In the genomic region with DNA sequence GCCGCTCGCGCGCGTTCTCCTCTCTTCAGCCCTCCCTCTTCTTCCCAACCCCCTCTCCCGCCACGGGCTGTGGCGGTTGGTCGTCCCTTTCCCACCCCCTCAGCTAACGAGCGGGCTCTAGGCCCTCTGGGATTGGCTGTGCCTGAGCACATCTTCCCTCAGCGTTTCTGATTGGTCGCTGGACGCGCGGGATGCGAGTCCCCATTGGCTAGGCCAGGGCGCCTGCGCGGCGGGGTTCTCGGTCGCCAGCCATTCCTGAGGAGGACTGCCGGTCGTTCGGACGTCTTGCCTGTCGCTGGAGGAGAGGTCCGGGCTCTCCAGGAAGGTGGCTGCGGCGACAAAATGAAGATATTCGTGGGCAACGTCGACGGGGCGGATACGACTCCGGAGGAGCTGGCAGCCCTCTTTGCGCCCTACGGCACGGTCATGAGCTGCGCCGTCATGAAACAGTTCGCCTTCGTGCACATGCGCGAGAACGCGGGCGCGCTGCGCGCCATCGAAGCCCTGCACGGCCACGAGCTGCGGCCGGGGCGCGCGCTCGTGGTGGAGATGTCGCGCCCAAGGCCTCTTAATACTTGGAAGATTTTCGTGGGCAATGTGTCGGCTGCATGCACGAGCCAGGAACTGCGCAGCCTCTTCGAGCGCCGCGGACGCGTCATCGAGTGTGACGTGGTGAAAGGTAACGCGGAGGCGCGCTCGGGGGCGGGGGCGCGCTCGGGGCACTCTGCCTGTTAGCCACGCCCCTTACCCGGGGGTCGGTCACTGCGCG, we compare ENCODE assay signal across 8 cellular contexts. TPM values are rescaled to one million over a fixed set of nuclear protein-coding genes. Genes with fewer than 3 reads are reported as not detected.
A peak's percentile ranks its signal among the peaks of the same experiment; 100 is the strongest.
DNase-seq lines count a peak whose midpoint lies in the region; ATAC-seq, FAIRE-seq and TF ChIP-seq lines count a peak whose summit lies in the region.

A gene with protein sequence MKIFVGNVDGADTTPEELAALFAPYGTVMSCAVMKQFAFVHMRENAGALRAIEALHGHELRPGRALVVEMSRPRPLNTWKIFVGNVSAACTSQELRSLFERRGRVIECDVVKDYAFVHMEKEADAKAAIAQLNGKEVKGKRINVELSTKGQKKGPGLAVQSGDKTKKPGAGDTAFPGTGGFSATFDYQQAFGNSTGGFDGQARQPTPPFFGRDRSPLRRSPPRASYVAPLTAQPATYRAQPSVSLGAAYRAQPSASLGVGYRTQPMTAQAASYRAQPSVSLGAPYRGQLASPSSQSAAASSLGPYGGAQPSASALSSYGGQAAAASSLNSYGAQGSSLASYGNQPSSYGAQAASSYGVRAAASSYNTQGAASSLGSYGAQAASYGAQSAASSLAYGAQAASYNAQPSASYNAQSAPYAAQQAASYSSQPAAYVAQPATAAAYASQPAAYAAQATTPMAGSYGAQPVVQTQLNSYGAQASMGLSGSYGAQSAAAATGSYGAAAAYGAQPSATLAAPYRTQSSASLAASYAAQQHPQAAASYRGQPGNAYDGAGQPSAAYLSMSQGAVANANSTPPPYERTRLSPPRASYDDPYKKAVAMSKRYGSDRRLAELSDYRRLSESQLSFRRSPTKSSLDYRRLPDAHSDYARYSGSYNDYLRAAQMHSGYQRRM (plus strand): TSS at position 252 of the 769 bp plus-strand sequence. CDS start 91 bp downstream, at position 343.

- TF ChIP-seq EP300 in sigmoid colon (IDR thresholded peaks at IDR 0.05) = no peak

- H3K9me3 ChIP-seq in body of pancreas (no peaks in the 10 kb centered on the region), sigmoid colon (no peaks in the 10 kb centered on the region)

- no peak for TF ChIP-seq CTCF in 22Rv1 (IDR thresholded peaks at IDR 0.05)
- TF ChIP-seq CTCF in body of pancreas (IDR thresholded peaks at IDR 0.05) = peak in 1 of 7 experiments; percentile 3
- TF ChIP-seq CTCF in sigmoid colon (IDR thresholded peaks at IDR 0.05) = no peak

- intact Hi-C loops in body of pancreas (cut with DNase I) (no loop called here), sigmoid colon (cut with DNase I) (loop anchor here (2.0 kb wide), 1 partner anchor 24 kb away; a partner anchor contains a TSS)

- H3K27ac ChIP-seq in 22Rv1 = peak within 1 kb of the TSS; percentile 97
- peak within 1 kb of the TSS; percentile 91 to 99 (median 95) for H3K27ac ChIP-seq in body of pancreas
- H3K27ac ChIP-seq in sigmoid colon = peak within 1 kb of the TSS; percentile 95 to 99 (median 98)

- ATAC-seq in GM18520 (IDR thresholded peaks at IDR 0.05; ENCODE audit: unreplicated experiment) (peak; percentile 94), HG03064 (IDR thresholded peaks at IDR 0.05; ENCODE audit: low read depth, unreplicated experiment) (peak; percentile 83), body of pancreas (peak; percentile 96)

- 0% methylated on average over 11 to 89 of the region's 90 CpGs for WGBS in body of pancreas, 2 donors
- 0% methylated on average over 90 of the region's 90 CpGs for WGBS in sigmoid colon, 2 donors

- H3K36me3 ChIP-seq in body of pancreas (replicated peaks in 1 of 2; ENCODE audit: insufficient read depth in 1 of 2, low read depth in 2 of 2) = no peaks in the 10 kb centered on the region
- no peaks in the 10 kb centered on the region for H3K36me3 ChIP-seq in sigmoid colon

- H3K4me3 ChIP-seq in body of pancreas (peak within 1 kb of the TSS; percentile 87 to 91), sigmoid colon (peak within 1 kb of the TSS; percentile 82 to 94 (median 88))

- H3K4me1 ChIP-seq in body of pancreas (peaks cover 42% of the 10 kb centered on the region), sigmoid colon (peaks cover 0 to 48% (median 39%) of the 10 kb centered on the region in 4 donors)

- DNase-seq in NCI-H2107 treated with DMSO at 0.1 percent for 48 hours (lab: John Stamatoyannopoulos, UW; ENCODE audit: unreplicated experiment) (peak; percentile 96), body of pancreas (peak; percentile 98 to 99 (median 98)), iPS DF 19.7 (ENCODE audit: low read depth, low spot score) (peak; percentile 99), sigmoid colon (peak; percentile 100)

- H3K27me3 ChIP-seq in body of pancreas (no peaks in the 10 kb centered on the region), sigmoid colon (no peaks in the 10 kb centered on the region)

- peak; percentile 98 to 99 (median 99) for TF ChIP-seq POLR2A in body of pancreas (IDR thresholded peaks at IDR 0.05)
- peak; percentile 99 to 100 for TF ChIP-seq POLR2A in sigmoid colon (IDR thresholded peaks at IDR 0.05)

- FAIRE-seq in TTC549 (lab: Jason Lieb, UNC) = peak; percentile 87

RNA-seq across cellular contexts. Expression of the gene that starts here (rescaled TPM):
- total RNA-seq in body of pancreas (10 to 100 TPM; 29.8 to 37.6 TPM), sigmoid colon (10 to 100 TPM; 23.7 to 51.8 (median 42.9) TPM)
- polyA plus RNA-seq in sigmoid colon = 10 to 100 TPM; 10.8 to 54.0 (median 15.7) TPM

Comparison
In these comparisons a context has a peak if more than half of its experiments do, and no peak if none do; other contexts are left out.
1. Peak in every context shown above with its lines: DNase-seq, ATAC-seq, H3K4me3 ChIP-seq and H3K27ac ChIP-seq.